3 cellular contexts compared by ENCODE assay signal in the genomic region with DNA sequence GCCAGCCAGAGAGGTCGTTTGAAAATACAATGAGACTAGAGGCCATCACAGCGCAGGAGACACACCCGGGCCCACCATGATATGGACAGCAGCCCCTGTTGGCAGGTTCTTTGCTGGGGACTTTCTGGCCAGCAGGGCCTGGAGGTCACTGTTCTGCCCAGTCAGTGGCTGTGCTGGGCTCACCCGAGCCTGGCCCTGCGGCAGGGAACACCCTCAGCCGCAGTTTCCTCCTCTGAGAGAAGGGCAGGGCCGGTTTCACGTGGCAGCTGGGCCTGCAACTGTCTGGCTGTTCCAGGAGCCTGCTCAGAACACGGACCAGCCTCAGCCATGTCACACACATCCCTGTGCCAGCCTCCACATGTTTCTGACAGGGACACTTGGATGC.
TF ChIP-seq lines count a peak whose summit lies in the region.

No MANE protein-coding gene starts in this region.

TF ChIP-seq in IMR-90, 13 proteins besides CTCF, POLR2A, EP300 and RAD21:
- TF ChIP-seq SMC3 (IDR thresholded peaks at IDR 0.05; ENCODE audit: low read depth, low read length) (no peak), FOS (IDR thresholded peaks at IDR 0.05; ENCODE audit: low read depth, low read length) (no peak), MAZ (IDR thresholded peaks at IDR 0.05; ENCODE audit: borderline replicate concordance, low read depth, low read length) (no peak), MXI1 (IDR thresholded peaks at IDR 0.05; ENCODE audit: borderline replicate concordance, low read depth, low read length) (no peak), NFE2L2 (IDR thresholded peaks at IDR 0.05; ENCODE audit: low read depth, low read length) (no peak), CEBPB (IDR thresholded peaks at IDR 0.05; ENCODE audit: low read depth, low read length) (no peak), MAFK (IDR thresholded peaks at IDR 0.05; ENCODE audit: low read depth, low read length) (no peak), RCOR1 (IDR thresholded peaks at IDR 0.05; ENCODE audit: insufficient replicate concordance, low read length) (no peak), RFX5 (IDR thresholded peaks at IDR 0.05; ENCODE audit: low read depth, low read length) (no peak), CHD1 (IDR thresholded peaks at IDR 0.05; ENCODE audit: low read depth, low read length) (no peak), BHLHE40 (IDR thresholded peaks at IDR 0.05; ENCODE audit: low read depth, low read length) (no peak)
- TF ChIP-seq, protein P1, sequence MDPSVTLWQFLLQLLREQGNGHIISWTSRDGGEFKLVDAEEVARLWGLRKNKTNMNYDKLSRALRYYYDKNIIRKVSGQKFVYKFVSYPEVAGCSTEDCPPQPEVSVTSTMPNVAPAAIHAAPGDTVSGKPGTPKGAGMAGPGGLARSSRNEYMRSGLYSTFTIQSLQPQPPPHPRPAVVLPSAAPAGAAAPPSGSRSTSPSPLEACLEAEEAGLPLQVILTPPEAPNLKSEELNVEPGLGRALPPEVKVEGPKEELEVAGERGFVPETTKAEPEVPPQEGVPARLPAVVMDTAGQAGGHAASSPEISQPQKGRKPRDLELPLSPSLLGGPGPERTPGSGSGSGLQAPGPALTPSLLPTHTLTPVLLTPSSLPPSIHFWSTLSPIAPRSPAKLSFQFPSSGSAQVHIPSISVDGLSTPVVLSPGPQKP (IDR thresholded peaks at IDR 0.05; ENCODE audit: borderline replicate concordance, low read depth, low read length): no peak
- TF ChIP-seq, protein P2, sequence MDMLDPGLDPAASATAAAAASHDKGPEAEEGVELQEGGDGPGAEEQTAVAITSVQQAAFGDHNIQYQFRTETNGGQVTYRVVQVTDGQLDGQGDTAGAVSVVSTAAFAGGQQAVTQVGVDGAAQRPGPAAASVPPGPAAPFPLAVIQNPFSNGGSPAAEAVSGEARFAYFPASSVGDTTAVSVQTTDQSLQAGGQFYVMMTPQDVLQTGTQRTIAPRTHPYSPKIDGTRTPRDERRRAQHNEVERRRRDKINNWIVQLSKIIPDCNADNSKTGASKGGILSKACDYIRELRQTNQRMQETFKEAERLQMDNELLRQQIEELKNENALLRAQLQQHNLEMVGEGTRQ (IDR thresholded peaks at IDR 0.05; ENCODE audit: low read depth, low read length): no peak

TF ChIP-seq in endothelial cell of umbilical vein, 7 proteins besides CTCF, POLR2A, EP300 and RAD21:
- TF ChIP-seq EZH2 (IDR thresholded peaks at IDR 0.05; ENCODE audit: borderline replicate concordance, low read depth, low read length, severe bottlenecking) (no peak), MYC (IDR thresholded peaks at IDR 0.05; ENCODE audit: low read depth, low read length) (no peak), JUN (IDR thresholded peaks at IDR 0.05; ENCODE audit: borderline replicate concordance, insufficient read depth, insufficient read length, low read depth) (no peak), GATA2 (IDR thresholded peaks at IDR 0.05; ENCODE audit: insufficient read depth, insufficient read length, low read depth, low read length) (no peak), FOS (IDR thresholded peaks at IDR 0.05; ENCODE audit: borderline replicate concordance, insufficient read depth, low read length) (no peak), POLR2AphosphoS5 (IDR thresholded peaks at IDR 0.05; ENCODE audit: insufficient read depth, low read depth, low read length) (no peak)
- TF ChIP-seq, protein P3, sequence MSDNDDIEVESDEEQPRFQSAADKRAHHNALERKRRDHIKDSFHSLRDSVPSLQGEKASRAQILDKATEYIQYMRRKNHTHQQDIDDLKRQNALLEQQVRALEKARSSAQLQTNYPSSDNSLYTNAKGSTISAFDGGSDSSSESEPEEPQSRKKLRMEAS (IDR thresholded peaks at IDR 0.05; ENCODE audit: insufficient read depth, insufficient read length): no peak

TF ChIP-seq in HepG2, 621 proteins besides CTCF, POLR2A, EP300 and RAD21:
- TF ChIP-seq, protein P4, sequence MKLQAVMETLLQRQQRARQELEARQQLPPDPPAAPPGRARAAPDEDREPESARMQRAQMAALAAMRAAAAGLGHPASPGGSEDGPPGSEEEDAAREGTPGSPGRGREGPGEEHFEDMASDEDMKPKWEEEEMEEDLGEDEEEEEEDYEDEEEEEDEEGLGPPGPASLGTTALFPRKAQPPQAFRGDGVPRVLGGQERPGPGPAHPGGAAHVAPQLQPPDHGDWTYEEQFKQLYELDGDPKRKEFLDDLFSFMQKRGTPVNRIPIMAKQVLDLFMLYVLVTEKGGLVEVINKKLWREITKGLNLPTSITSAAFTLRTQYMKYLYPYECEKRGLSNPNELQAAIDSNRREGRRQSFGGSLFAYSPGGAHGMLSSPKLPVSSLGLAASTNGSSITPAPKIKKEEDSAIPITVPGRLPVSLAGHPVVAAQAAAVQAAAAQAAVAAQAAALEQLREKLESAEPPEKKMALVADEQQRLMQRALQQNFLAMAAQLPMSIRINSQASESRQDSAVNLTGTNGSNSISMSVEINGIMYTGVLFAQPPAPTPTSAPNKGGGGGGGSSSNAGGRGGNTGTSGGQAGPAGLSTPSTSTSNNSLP (IDR thresholded peaks at IDR 0.05; ENCODE audit: low read depth, low read length): no peak
- TF ChIP-seq FOXJ3 (CRISPR knock-in tag; IDR thresholded peaks at IDR 0.05; ENCODE audit: borderline replicate concordance) (no peak), ZFY (CRISPR knock-in tag; IDR thresholded peaks at IDR 0.05) (peak; percentile 28; the same call in 1 of the 2 replicates), GATAD2A (CRISPR knock-in tag; IDR thresholded peaks at IDR 0.05) (no peak), POLR2AphosphoS2 (IDR thresholded peaks at IDR 0.05; ENCODE audit: low read depth, low read length) (no peak), MIER3 (CRISPR knock-in tag; IDR thresholded peaks at IDR 0.05; ENCODE audit: borderline replicate concordance) (no peak), ZNF773 (CRISPR knock-in tag; IDR thresholded peaks at IDR 0.05; ENCODE audit: borderline replicate concordance) (no peak), KDM6A (CRISPR knock-in tag; IDR thresholded peaks at IDR 0.05; ENCODE audit: low read depth) (no peak), HNRNPLL (IDR thresholded peaks at IDR 0.05; ENCODE audit: low read depth, low read length, poor library complexity, severe bottlenecking) (peak; percentile 9), KLF13 (CRISPR knock-in tag; IDR thresholded peaks at IDR 0.05) (no peak), TBP (CRISPR knock-in tag; IDR thresholded peaks at IDR 0.05) (no peak), U2AF1 (optimal IDR thresholded peaks at IDR 0.05; ENCODE audit: low read depth, low read length) (no peak), MAFG (CRISPR knock-in tag; IDR thresholded peaks at IDR 0.05) (no peak)
- TF ChIP-seq, protein P5, sequence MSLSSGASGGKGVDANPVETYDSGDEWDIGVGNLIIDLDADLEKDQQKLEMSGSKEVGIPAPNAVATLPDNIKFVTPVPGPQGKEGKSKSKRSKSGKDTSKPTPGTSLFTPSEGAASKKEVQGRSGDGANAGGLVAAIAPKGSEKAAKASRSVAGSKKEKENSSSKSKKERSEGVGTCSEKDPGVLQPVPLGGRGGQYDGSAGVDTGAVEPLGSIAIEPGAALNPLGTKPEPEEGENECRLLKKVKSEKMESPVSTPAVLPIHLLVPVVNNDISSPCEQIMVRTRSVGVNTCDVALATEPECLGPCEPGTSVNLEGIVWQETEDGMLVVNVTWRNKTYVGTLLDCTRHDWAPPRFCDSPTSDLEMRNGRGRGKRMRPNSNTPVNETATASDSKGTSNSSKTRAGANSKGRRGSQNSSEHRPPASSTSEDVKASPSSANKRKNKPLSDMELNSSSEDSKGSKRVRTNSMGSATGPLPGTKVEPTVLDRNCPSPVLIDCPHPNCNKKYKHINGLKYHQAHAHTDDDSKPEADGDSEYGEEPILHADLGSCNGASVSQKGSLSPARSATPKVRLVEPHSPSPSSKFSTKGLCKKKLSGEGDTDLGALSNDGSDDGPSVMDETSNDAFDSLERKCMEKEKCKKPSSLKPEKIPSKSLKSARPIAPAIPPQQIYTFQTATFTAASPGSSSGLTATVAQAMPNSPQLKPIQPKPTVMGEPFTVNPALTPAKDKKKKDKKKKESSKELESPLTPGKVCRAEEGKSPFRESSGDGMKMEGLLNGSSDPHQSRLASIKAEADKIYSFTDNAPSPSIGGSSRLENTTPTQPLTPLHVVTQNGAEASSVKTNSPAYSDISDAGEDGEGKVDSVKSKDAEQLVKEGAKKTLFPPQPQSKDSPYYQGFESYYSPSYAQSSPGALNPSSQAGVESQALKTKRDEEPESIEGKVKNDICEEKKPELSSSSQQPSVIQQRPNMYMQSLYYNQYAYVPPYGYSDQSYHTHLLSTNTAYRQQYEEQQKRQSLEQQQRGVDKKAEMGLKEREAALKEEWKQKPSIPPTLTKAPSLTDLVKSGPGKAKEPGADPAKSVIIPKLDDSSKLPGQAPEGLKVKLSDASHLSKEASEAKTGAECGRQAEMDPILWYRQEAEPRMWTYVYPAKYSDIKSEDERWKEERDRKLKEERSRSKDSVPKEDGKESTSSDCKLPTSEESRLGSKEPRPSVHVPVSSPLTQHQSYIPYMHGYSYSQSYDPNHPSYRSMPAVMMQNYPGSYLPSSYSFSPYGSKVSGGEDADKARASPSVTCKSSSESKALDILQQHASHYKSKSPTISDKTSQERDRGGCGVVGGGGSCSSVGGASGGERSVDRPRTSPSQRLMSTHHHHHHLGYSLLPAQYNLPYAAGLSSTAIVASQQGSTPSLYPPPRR (CRISPR knock-in tag; IDR thresholded peaks at IDR 0.05; ENCODE audit: borderline replicate concordance): no peak
- TF ChIP-seq, protein P6, sequence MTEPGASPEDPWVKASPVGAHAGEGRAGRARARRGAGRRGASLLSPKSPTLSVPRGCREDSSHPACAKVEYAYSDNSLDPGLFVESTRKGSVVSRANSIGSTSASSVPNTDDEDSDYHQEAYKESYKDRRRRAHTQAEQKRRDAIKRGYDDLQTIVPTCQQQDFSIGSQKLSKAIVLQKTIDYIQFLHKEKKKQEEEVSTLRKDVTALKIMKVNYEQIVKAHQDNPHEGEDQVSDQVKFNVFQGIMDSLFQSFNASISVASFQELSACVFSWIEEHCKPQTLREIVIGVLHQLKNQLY (CRISPR knock-in tag; IDR thresholded peaks at IDR 0.05): no peak
- TF ChIP-seq, protein P7, sequence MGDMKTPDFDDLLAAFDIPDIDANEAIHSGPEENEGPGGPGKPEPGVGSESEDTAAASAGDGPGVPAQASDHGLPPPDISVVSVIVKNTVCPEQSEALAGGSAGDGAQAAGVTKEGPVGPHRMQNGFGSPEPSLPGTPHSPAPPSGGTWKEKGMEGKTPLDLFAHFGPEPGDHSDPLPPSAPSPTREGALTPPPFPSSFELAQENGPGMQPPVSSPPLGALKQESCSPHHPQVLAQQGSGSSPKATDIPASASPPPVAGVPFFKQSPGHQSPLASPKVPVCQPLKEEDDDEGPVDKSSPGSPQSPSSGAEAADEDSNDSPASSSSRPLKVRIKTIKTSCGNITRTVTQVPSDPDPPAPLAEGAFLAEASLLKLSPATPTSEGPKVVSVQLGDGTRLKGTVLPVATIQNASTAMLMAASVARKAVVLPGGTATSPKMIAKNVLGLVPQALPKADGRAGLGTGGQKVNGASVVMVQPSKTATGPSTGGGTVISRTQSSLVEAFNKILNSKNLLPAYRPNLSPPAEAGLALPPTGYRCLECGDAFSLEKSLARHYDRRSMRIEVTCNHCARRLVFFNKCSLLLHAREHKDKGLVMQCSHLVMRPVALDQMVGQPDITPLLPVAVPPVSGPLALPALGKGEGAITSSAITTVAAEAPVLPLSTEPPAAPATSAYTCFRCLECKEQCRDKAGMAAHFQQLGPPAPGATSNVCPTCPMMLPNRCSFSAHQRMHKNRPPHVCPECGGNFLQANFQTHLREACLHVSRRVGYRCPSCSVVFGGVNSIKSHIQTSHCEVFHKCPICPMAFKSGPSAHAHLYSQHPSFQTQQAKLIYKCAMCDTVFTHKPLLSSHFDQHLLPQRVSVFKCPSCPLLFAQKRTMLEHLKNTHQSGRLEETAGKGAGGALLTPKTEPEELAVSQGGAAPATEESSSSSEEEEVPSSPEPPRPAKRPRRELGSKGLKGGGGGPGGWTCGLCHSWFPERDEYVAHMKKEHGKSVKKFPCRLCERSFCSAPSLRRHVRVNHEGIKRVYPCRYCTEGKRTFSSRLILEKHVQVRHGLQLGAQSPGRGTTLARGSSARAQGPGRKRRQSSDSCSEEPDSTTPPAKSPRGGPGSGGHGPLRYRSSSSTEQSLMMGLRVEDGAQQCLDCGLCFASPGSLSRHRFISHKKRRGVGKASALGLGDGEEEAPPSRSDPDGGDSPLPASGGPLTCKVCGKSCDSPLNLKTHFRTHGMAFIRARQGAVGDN (CRISPR knock-in tag; IDR thresholded peaks at IDR 0.05): 0 out of 2 replicates have a peak, but pooled peaks have one; percentile 30
- TF ChIP-seq, protein P8, sequence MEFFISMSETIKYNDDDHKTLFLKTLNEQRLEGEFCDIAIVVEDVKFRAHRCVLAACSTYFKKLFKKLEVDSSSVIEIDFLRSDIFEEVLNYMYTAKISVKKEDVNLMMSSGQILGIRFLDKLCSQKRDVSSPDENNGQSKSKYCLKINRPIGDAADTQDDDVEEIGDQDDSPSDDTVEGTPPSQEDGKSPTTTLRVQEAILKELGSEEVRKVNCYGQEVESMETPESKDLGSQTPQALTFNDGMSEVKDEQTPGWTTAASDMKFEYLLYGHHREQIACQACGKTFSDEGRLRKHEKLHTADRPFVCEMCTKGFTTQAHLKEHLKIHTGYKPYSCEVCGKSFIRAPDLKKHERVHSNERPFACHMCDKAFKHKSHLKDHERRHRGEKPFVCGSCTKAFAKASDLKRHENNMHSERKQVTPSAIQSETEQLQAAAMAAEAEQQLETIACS (CRISPR knock-in tag; IDR thresholded peaks at IDR 0.05): no peak
